Comparison of ENCODE assay signal across 10 cellular contexts in genomic region chr3:140686128-140686527, GRCh38. TPM values are rescaled to one million over a fixed set of nuclear protein-coding genes. Genes with fewer than 3 reads are reported as not detected.
"Had no signal": no experiment of that assay in that cellular context is flagged by ENCODE, and none has a peak within 500 bp of the region (broad histone marks: within the 10 kb centered on the region; RNA-seq: fewer than 3 reads in every experiment).

No MANE protein-coding gene starts in this region.

- H3K4me1 Mint-ChIP-seq: GM23338, H9 had no signal

- H3K4me3 ChIP-seq: GM23338, K562 had no signal

- DNase-seq: H9, HCEC 1CT, KG1 had no signal

- H3K27ac ChIP-seq: HL-60 had no signal

- H3K9me3 Mint-ChIP-seq: GM23338, H9 had no signal

- H3K4me3 Mint-ChIP-seq: GM23338, H9 had no signal

- ATAC-seq: GM23338, HepG2, K562 had no signal

- H3K4me2 ChIP-seq: GM23338 had no signal

- H3K27ac Mint-ChIP-seq: GM23338, H9 had no signal

- H2AFZ ChIP-seq: GM23338 had no signal

- FAIRE-seq: H1, H54, HepG2, K562 had no signal

RNA-seq across cellular contexts. Expression of gene TRIM42, which starts 8.3 kb away (rescaled TPM):
- total RNA-seq: GM23338, H1, H9, HepG2, HT1080, K562 had no signal
- polyA plus RNA-seq: GM23338, H1, HepG2, K562 had no signal
